In the genomic region with DNA sequence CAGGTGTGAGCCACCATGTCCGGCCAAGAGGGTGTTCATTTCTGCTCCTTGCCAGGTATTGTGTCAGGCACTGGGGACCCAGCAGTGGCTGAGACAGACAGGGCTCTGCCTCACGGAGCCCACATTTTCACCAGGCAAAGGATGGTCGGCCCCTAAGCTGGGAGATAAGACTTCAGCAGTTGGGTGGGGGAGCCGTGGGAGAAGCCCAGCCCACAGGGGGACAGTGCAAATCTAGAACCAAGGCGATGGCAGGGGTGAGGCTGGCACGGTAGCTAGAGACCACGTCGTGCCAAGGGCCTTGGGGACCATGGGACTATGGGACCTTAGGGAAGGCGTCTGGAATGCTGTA, we compare ENCODE assay signal across 21 cellular contexts. TPM values are rescaled to one million over a fixed set of nuclear protein-coding genes. Genes with fewer than 3 reads are reported as not detected.
A peak's percentile ranks its signal among the peaks of the same experiment; 100 is the strongest.
DNase-seq lines count a peak whose midpoint lies in the region; ATAC-seq and TF ChIP-seq lines count a peak whose summit lies in the region.
"Had no signal": no experiment of that assay in that cellular context is flagged by ENCODE, and none has a peak within 500 bp of the region (broad histone marks: within the 10 kb centered on the region; RNA-seq: fewer than 3 reads in every experiment).

No MANE protein-coding gene starts in this region.

- H3K9me3 Mint-ChIP-seq in activated naive CD8-positive, alpha-beta T cell (ENCODE audit: low read depth), result no peaks in the 10 kb centered on the region
- no peaks in the 10 kb centered on the region for H3K9me3 Mint-ChIP-seq in activated naive CD8-positive, alpha-beta T cell treated with anti-CD3 and anti-CD28 coated beads for 36 hours
- H3K9me3 Mint-ChIP-seq in type B pancreatic cell, result no peaks in the 10 kb centered on the region
- H3K9me3 Mint-ChIP-seq: activated CD4-positive, alpha-beta T cell treated with anti-CD3 and anti-CD28 coated beads, Interleukin-2, amount 10 ng/mL, durations not matched to agents 24 days and 14 days; memory B cell; neural crest cell had no signal

- H3K27ac Mint-ChIP-seq in activated naive CD8-positive, alpha-beta T cell, result peak overlapping the region; percentile 54
- H3K27ac Mint-ChIP-seq in activated naive CD8-positive, alpha-beta T cell treated with anti-CD3 and anti-CD28 coated beads for 36 hours, result no peak overlapping the region
- H3K27ac Mint-ChIP-seq in type B pancreatic cell, result no peak overlapping the region
- H3K27ac Mint-ChIP-seq: activated CD4-positive, alpha-beta T cell treated with anti-CD3 and anti-CD28 coated beads, Interleukin-2, amount 10 ng/mL, durations not matched to agents 24 days and 14 days; memory B cell had no signal

- no peak overlapping the region for H3K4me3 Mint-ChIP-seq in activated naive CD8-positive, alpha-beta T cell
- H3K4me3 Mint-ChIP-seq in activated naive CD8-positive, alpha-beta T cell treated with anti-CD3 and anti-CD28 coated beads for 36 hours, result no peak overlapping the region
- H3K4me3 Mint-ChIP-seq in type B pancreatic cell, result no peak overlapping the region
- H3K4me3 Mint-ChIP-seq: activated CD4-positive, alpha-beta T cell treated with anti-CD3 and anti-CD28 coated beads, Interleukin-2, amount 10 ng/mL, durations not matched to agents 24 days and 14 days; memory B cell; neural crest cell had no signal

- WGBS in lung, 2 donors, result 81 to 84% methylated on average over 9 of the region's 9 CpGs

- peaks cover 33% of the 10 kb centered on the region for H3K4me1 Mint-ChIP-seq in activated naive CD8-positive, alpha-beta T cell (ENCODE audit: low read depth)
- H3K4me1 Mint-ChIP-seq in activated naive CD8-positive, alpha-beta T cell treated with anti-CD3 and anti-CD28 coated beads for 36 hours, result peaks cover 29% of the 10 kb centered on the region
- peaks cover 14% of the 10 kb centered on the region for H3K4me1 Mint-ChIP-seq in type B pancreatic cell (ENCODE audit: unreplicated experiment)

- H3K4me3 ChIP-seq in lung, result no peak overlapping the region
- H3K4me3 ChIP-seq: suprapubic skin had no signal

- no peaks in the 10 kb centered on the region for H3K27me3 ChIP-seq in lung (ENCODE audit: control insufficient read depth, insufficient read depth)

- H3K27me3 Mint-ChIP-seq in activated naive CD8-positive, alpha-beta T cell, result no peaks in the 10 kb centered on the region
- H3K27me3 Mint-ChIP-seq in activated naive CD8-positive, alpha-beta T cell treated with anti-CD3 and anti-CD28 coated beads for 36 hours, result no peaks in the 10 kb centered on the region
- no peaks in the 10 kb centered on the region for H3K27me3 Mint-ChIP-seq in type B pancreatic cell
- H3K27me3 Mint-ChIP-seq: activated CD4-positive, alpha-beta T cell treated with anti-CD3 and anti-CD28 coated beads, Interleukin-2, amount 10 ng/mL, durations not matched to agents 24 days and 14 days; memory B cell had no signal

- H3K36me3 Mint-ChIP-seq in activated naive CD8-positive, alpha-beta T cell, result no peaks in the 10 kb centered on the region
- H3K36me3 Mint-ChIP-seq in activated naive CD8-positive, alpha-beta T cell treated with anti-CD3 and anti-CD28 coated beads for 36 hours, result peaks cover 13% of the 10 kb centered on the region
- peaks cover 7% of the 10 kb centered on the region for H3K36me3 Mint-ChIP-seq in type B pancreatic cell

- TF ChIP-seq CTCF in lung (IDR thresholded peaks at IDR 0.05; ENCODE audit: control extremely low read depth, extremely low read depth) (no peak), type B pancreatic cell (conservative IDR thresholded peaks at IDR 0.05) (no peak)

- no peak overlapping the region for H3K27ac ChIP-seq in lung (ENCODE audit: low read depth in 1 of 2, low read length in 1 of 2)
- H3K27ac ChIP-seq: suprapubic skin had no signal

- H3K4me1 ChIP-seq in lung (ENCODE audit: control insufficient read depth in 2 of 2, insufficient read depth in 2 of 2, low read length in 2 of 2), result peaks cover 0 to 12% of the 10 kb centered on the region in 2 donors

- no peak for ATAC-seq in lung (ENCODE audit: insufficient read depth, low FRiP score)
- ATAC-seq in GM21723 (IDR thresholded peaks at IDR 0.05; ENCODE audit: unreplicated experiment), result no peak

- peaks cover 0 to 6% of the 10 kb centered on the region in 2 donors for H3K36me3 ChIP-seq in lung (ENCODE audit: control insufficient read depth in 2 of 2, insufficient read depth in 2 of 2, low read length in 2 of 2)

- no peak for DNase-seq in activated naive CD8-positive, alpha-beta T cell treated with anti-CD3 and anti-CD28 coated beads for 36 hours
- peak; percentile 14 for DNase-seq in H4 (ENCODE audit: low spot score)
- DNase-seq in lung (ENCODE audit: low spot score), result peak; percentile 22
- DNase-seq in type B pancreatic cell (ENCODE audit: extremely low spot score, unreplicated experiment), result peak; percentile 49
- DNase-seq in dedifferentiated amniotic fluid mesenchymal stem cell (ENCODE audit: extremely low spot score), result no peak
- DNase-seq: activated CD4-positive, alpha-beta T cell treated with anti-CD3 and anti-CD28 coated beads, Interleukin-2, amount 10 ng/mL, durations not matched to agents 24 days and 14 days; caudate nucleus; foreskin melanocyte; GOT3; Kasumi-1; NCI-H1092 treated with DMSO at 0.1 percent for 48 hours; NCI-H526; stimulated activated CD4-positive, alpha-beta T cell treated with anti-CD3 and anti-CD28 coated beads, Interleukin-12 subunit alpha, Interleukin-12 subunit beta, amount 100 ng/mL, for 4 hours had no signal

- no peaks in the 10 kb centered on the region for H3K9me3 ChIP-seq in lung (ENCODE audit: control insufficient read depth in 2 of 2, insufficient read depth in 1 of 2, low read length in 1 of 2)
- H3K9me3 ChIP-seq: suprapubic skin had no signal

RNA-seq across cellular contexts. Expression of a gene that starts 8.3 kb away (rescaled TPM):
- 10 to 100 TPM; 40.6 to 43.9 TPM for total RNA-seq in activated naive CD8-positive, alpha-beta T cell treated with anti-CD3 and anti-CD28 coated beads for 36 hours
- total RNA-seq in H4 (2014; rRNA removed; shearing (Covaris generic)), result 1.1 and 1.7 TPM in 2 replicates
- total RNA-seq in lung (10 to 100 TPM; 30.8 to 82.0 TPM), type B pancreatic cell (ENCODE audit: low replicate concordance) (78.5 and 155 TPM in 2 replicates)
- 10 to 100 TPM; 60.0 to 77.4 TPM for polyA plus RNA-seq in lung

RNA-seq across cellular contexts. Expression of a gene that starts 11.7 kb away (rescaled TPM):
- 100 to 1,000 TPM; 105 to 109 TPM for total RNA-seq in activated naive CD8-positive, alpha-beta T cell treated with anti-CD3 and anti-CD28 coated beads for 36 hours
- total RNA-seq in H4 (2014; rRNA removed; shearing (Covaris generic)), result 64.0 and 65.0 TPM in 2 replicates
- total RNA-seq in lung (100 to 1,000 TPM in 1 of 2 donors, 10 to 100 TPM in 1; 74.9 to 138 TPM), type B pancreatic cell (ENCODE audit: low replicate concordance) (107 and 133 TPM in 2 replicates)
- polyA plus RNA-seq in lung, result 100 to 1,000 TPM; 129 to 163 TPM

RNA-seq across cellular contexts. Expression of a gene that starts 25.2 kb away (rescaled TPM):
- under 1 TPM; 0.32 to 0.37 TPM for total RNA-seq in activated naive CD8-positive, alpha-beta T cell treated with anti-CD3 and anti-CD28 coated beads for 36 hours
- total RNA-seq in H4 (2014; rRNA removed; shearing (Covaris generic)), result 0.15 TPM in 1 of 2 replicates, not detected in the other
- total RNA-seq in lung, result 1 to 10 TPM in 1 of 2 donors, under 1 TPM in 1; 0.28 to 1.5 TPM
- 10 to 100 TPM in 1 of 2 donors, 1 to 10 TPM in 1; 1.7 to 85.7 TPM for polyA plus RNA-seq in lung
- total RNA-seq in type B pancreatic cell (ENCODE audit: low replicate concordance), result 0.59 and 1.2 TPM in 2 replicates
- total RNA-seq: Daoy, epithelial cell of proximal tubule, kidney epithelial cell had no signal

RNA-seq across cellular contexts. Expression of a gene that starts 28.5 kb away (rescaled TPM):
- not detected for total RNA-seq in activated naive CD8-positive, alpha-beta T cell treated with anti-CD3 and anti-CD28 coated beads for 36 hours
- not detected in 2 replicates for total RNA-seq in H4 (2014; rRNA removed; shearing (Covaris generic))
- under 1 TPM in 1 of 2 donors, not detected in 1; 0.28 TPM for total RNA-seq in lung
- under 1 TPM in 1 of 2 donors, not detected in 1; 0.20 TPM for polyA plus RNA-seq in lung
- not detected in 2 replicates for total RNA-seq in type B pancreatic cell (ENCODE audit: low replicate concordance)
- total RNA-seq: activated CD4-positive, alpha-beta T cell treated with anti-CD3 and anti-CD28 coated beads, Interleukin-2, amount 10 ng/mL, durations not matched to agents 24 days and 14 days; Daoy; epithelial cell of proximal tubule; kidney epithelial cell; neural crest cell; suprapubic skin had no signal

RNA-seq across cellular contexts. Expression of a gene that starts 34.9 kb away (rescaled TPM):
- under 1 TPM; 0.20 to 0.29 TPM for total RNA-seq in activated naive CD8-positive, alpha-beta T cell treated with anti-CD3 and anti-CD28 coated beads for 36 hours
- total RNA-seq in H4 (2014; rRNA removed; shearing (Covaris generic)), result 0.43 TPM in 1 of 2 replicates, not detected in the other
- 1 to 10 TPM; 1.5 to 8.8 TPM for total RNA-seq in lung
- polyA plus RNA-seq in lung, result 1 to 10 TPM in 1 of 2 donors, under 1 TPM in 1; 0.08 to 2.3 TPM
- 2.1 TPM in 1 of 2 replicates, not detected in the other for total RNA-seq in type B pancreatic cell (ENCODE audit: low replicate concordance)
- total RNA-seq: activated CD4-positive, alpha-beta T cell treated with anti-CD3 and anti-CD28 coated beads, Interleukin-2, amount 10 ng/mL, durations not matched to agents 24 days and 14 days; Daoy; epithelial cell of proximal tubule; neural crest cell; suprapubic skin had no signal

Comparison
In these comparisons a context has a peak if more than half of its experiments do, and no peak if none do; other contexts are left out.
1. DNase-seq: peak in H4 (single experiment), lung (single experiment) and type B pancreatic cell (single experiment); none in activated naive CD8-positive, alpha-beta T cell treated with anti-CD3 and anti-CD28 coated beads for 36 hours (single experiment) and dedifferentiated amniotic fluid mesenchymal stem cell (single experiment).
2. RNA of a gene that starts 8.3 kb away (total RNA-seq): 30.8 to 82.0 TPM in lung, 78.5 to 155 TPM in type B pancreatic cell and 40.6 to 43.9 TPM in activated naive CD8-positive, alpha-beta T cell treated with anti-CD3 and anti-CD28 coated beads for 36 hours; 1.1 to 1.7 TPM in H4; every median in the first group is over 10 times any median in the second.